1 cellular context compared by ENCODE assay signal in the genomic region with DNA sequence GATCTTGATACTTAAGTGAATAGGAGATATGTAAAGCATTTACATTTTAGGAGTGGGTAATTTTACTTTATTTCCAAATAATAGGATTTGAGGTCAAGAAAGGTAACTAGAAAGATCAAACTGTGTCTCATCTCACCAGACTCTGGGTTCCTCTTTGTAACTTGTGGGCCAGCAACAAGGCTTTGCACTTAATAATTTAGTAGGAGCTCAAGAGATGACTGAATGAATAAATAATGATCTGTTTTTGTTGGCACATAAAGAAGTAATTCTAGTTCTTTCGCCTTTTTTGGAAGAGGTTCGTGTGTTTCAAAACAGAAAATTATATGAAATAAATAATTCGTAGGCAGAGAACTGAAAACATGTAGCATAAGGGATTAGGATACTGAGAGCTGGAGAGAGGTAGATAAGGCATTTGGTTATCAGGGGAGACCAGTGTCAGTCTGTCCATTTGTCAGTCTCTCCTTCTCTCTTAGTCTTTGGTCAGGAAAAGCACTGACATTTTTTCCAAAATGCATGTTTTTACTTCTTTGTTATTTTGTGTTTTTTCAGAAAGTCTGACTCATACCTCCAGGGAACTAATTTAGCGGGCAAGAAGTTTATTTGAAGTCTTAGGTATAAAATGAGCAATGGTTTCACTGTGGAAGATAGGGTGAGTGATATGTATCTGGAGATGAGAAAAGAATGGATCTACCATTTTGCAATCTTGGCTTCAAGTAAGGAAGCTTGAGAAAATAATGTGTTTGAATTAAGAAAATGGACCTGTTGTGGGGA.
TF ChIP-seq lines count a peak whose summit lies in the region.

No MANE protein-coding gene starts in this region.

TF ChIP-seq in K562, 482 proteins besides CTCF, POLR2A, EP300 and RAD21 (continued from another document and continues in another):
- TF ChIP-seq, protein P1, sequence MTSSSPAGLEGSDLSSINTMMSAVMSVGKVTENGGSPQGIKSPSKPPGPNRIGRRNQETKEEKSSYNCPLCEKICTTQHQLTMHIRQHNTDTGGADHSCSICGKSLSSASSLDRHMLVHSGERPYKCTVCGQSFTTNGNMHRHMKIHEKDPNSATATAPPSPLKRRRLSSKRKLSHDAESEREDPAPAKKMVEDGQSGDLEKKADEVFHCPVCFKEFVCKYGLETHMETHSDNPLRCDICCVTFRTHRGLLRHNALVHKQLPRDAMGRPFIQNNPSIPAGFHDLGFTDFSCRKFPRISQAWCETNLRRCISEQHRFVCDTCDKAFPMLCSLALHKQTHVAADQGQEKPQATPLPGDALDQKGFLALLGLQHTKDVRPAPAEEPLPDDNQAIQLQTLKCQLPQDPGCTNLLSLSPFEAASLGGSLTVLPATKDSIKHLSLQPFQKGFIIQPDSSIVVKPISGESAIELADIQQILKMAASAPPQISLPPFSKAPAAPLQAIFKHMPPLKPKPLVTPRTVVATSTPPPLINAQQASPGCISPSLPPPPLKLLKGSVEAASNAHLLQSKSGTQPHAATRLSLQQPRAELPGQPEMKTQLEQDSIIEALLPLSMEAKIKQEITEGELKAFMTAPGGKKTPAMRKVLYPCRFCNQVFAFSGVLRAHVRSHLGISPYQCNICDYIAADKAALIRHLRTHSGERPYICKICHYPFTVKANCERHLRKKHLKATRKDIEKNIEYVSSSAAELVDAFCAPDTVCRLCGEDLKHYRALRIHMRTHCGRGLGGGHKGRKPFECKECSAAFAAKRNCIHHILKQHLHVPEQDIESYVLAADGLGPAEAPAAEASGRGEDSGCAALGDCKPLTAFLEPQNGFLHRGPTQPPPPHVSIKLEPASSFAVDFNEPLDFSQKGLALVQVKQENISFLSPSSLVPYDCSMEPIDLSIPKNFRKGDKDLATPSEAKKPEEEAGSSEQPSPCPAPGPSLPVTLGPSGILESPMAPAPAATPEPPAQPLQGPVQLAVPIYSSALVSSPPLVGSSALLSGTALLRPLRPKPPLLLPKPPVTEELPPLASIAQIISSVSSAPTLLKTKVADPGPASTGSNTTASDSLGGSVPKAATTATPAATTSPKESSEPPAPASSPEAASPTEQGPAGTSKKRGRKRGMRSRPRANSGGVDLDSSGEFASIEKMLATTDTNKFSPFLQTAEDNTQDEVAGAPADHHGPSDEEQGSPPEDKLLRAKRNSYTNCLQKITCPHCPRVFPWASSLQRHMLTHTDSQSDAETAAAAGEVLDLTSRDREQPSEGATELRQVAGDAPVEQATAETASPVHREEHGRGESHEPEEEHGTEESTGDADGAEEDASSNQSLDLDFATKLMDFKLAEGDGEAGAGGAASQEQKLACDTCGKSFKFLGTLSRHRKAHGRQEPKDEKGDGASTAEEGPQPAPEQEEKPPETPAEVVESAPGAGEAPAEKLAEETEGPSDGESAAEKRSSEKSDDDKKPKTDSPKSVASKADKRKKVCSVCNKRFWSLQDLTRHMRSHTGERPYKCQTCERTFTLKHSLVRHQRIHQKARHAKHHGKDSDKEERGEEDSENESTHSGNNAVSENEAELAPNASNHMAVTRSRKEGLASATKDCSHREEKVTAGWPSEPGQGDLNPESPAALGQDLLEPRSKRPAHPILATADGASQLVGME (CRISPR knock-in tag; IDR thresholded peaks at IDR 0.05), result no peak
- peak; percentile 77 for TF ChIP-seq SMAD4 (CRISPR knock-in tag; conservative IDR thresholded peaks at IDR 0.05)
- no peak for TF ChIP-seq DNMT1 (IDR thresholded peaks at IDR 0.05)
- no peak for TF ChIP-seq ZNF444 (CRISPR knock-in tag; IDR thresholded peaks at IDR 0.05)
- TF ChIP-seq MEF2A (IDR thresholded peaks at IDR 0.05; ENCODE audit: control insufficient read depth, low read depth, low read length), result no peak
- TF ChIP-seq ARID2 (IDR thresholded peaks at IDR 0.05), result no peak
- no peak for TF ChIP-seq KLF13 (tag; IDR thresholded peaks at IDR 0.05; ENCODE audit: borderline replicate concordance, low read depth)
- TF ChIP-seq, protein P2, sequence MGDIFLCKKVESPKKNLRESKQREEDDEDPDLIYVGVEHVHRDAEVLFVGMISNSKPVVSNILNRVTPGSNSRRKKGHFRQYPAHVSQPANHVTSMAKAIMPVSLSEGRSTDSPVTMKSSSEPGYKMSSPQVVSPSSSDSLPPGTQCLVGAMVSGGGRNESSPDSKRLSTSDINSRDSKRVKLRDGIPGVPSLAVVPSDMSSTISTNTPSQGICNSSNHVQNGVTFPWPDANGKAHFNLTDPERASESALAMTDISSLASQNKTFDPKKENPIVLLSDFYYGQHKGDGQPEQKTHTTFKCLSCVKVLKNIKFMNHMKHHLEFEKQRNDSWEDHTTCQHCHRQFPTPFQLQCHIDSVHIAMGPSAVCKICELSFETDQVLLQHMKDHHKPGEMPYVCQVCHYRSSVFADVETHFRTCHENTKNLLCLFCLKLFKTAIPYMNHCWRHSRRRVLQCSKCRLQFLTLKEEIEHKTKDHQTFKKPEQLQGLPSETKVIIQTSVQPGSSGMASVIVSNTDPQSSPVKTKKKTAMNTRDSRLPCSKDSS (IDR thresholded peaks at IDR 0.05; ENCODE audit: low read depth, partially characterized antibody), result no peak
- no peak for TF ChIP-seq TSC22D4 (tag; IDR thresholded peaks at IDR 0.05)
- TF ChIP-seq CCNT2 (IDR thresholded peaks at IDR 0.05; ENCODE audit: borderline replicate concordance, extremely low read depth, insufficient read length, low read depth, low read length), result peak; percentile 29
- TF ChIP-seq, protein P3, sequence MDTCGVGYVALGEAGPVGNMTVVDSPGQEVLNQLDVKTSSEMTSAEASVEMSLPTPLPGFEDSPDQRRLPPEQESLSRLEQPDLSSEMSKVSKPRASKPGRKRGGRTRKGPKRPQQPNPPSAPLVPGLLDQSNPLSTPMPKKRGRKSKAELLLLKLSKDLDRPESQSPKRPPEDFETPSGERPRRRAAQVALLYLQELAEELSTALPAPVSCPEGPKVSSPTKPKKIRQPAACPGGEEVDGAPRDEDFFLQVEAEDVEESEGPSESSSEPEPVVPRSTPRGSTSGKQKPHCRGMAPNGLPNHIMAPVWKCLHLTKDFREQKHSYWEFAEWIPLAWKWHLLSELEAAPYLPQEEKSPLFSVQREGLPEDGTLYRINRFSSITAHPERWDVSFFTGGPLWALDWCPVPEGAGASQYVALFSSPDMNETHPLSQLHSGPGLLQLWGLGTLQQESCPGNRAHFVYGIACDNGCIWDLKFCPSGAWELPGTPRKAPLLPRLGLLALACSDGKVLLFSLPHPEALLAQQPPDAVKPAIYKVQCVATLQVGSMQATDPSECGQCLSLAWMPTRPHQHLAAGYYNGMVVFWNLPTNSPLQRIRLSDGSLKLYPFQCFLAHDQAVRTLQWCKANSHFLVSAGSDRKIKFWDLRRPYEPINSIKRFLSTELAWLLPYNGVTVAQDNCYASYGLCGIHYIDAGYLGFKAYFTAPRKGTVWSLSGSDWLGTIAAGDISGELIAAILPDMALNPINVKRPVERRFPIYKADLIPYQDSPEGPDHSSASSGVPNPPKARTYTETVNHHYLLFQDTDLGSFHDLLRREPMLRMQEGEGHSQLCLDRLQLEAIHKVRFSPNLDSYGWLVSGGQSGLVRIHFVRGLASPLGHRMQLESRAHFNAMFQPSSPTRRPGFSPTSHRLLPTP (IDR thresholded peaks at IDR 0.05; ENCODE audit: borderline replicate concordance, extremely low read depth, insufficient read length), result no peak
- TF ChIP-seq NONO (IDR thresholded peaks at IDR 0.05; ENCODE audit: low read depth in 2 of 2, low read length in 1 of 2), result no peak
- TF ChIP-seq ZNF785 (CRISPR knock-in tag; IDR thresholded peaks at IDR 0.05), result no peak
- no peak for TF ChIP-seq ZNF589 (CRISPR knock-in tag; IDR thresholded peaks at IDR 0.05; ENCODE audit: low read depth)
- no peak for TF ChIP-seq MYNN (IDR thresholded peaks at IDR 0.05)
- no peak for TF ChIP-seq MYNN (CRISPR knock-in tag; IDR thresholded peaks at IDR 0.05)
- peak; percentile 89 for TF ChIP-seq NCOR1 (IDR thresholded peaks at IDR 0.05)
- TF ChIP-seq NBN (IDR thresholded peaks at IDR 0.05; ENCODE audit: low read depth), result no peak
- no peak for TF ChIP-seq KAT7 (CRISPR knock-in tag; IDR thresholded peaks at IDR 0.05; ENCODE audit: borderline replicate concordance)
- TF ChIP-seq SMAD3 (CRISPR knock-in tag; conservative IDR thresholded peaks at IDR 0.05), result no peak
- TF ChIP-seq PHF8 (IDR thresholded peaks at IDR 0.05; ENCODE audit: borderline replicate concordance, low read length), result no peak
- no peak for TF ChIP-seq ZNF24 (IDR thresholded peaks at IDR 0.05)
- TF ChIP-seq, protein P4, sequence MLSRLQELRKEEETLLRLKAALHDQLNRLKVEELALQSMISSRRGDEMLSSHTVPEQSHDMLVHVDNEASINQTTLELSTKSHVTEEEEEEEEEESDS (CRISPR knock-in tag; IDR thresholded peaks at IDR 0.05), result no peak
- TF ChIP-seq IFI16 (CRISPR knock-in tag; IDR thresholded peaks at IDR 0.05), result no peak
- no peak for TF ChIP-seq ZKSCAN8 (CRISPR knock-in tag; IDR thresholded peaks at IDR 0.05)
- TF ChIP-seq SIN3A (IDR thresholded peaks at IDR 0.05; ENCODE audit: borderline replicate concordance in 2 of 2, control insufficient read depth in 1 of 2, low read depth in 2 of 2, low read length in 2 of 2), result no peak
- TF ChIP-seq, protein P5, sequence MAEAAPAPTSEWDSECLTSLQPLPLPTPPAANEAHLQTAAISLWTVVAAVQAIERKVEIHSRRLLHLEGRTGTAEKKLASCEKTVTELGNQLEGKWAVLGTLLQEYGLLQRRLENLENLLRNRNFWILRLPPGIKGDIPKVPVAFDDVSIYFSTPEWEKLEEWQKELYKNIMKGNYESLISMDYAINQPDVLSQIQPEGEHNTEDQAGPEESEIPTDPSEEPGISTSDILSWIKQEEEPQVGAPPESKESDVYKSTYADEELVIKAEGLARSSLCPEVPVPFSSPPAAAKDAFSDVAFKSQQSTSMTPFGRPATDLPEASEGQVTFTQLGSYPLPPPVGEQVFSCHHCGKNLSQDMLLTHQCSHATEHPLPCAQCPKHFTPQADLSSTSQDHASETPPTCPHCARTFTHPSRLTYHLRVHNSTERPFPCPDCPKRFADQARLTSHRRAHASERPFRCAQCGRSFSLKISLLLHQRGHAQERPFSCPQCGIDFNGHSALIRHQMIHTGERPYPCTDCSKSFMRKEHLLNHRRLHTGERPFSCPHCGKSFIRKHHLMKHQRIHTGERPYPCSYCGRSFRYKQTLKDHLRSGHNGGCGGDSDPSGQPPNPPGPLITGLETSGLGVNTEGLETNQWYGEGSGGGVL (CRISPR knock-in tag; IDR thresholded peaks at IDR 0.05), result no peak
- no peak for TF ChIP-seq GTF2A2 (tag; IDR thresholded peaks at IDR 0.05)
- peak; percentile 94 for TF ChIP-seq PML (IDR thresholded peaks at IDR 0.05; ENCODE audit: low read length)
- TF ChIP-seq NELFE (IDR thresholded peaks at IDR 0.05; ENCODE audit: insufficient read depth, insufficient read length), result no peak
- TF ChIP-seq ZNF184 (CRISPR knock-in tag; IDR thresholded peaks at IDR 0.05), result no peak
- TF ChIP-seq SMARCA4 (IDR thresholded peaks at IDR 0.05), result peak; percentile 92
- peak; percentile 72; the same call in 1 of the 2 replicates for TF ChIP-seq SMARCC2 (IDR thresholded peaks at IDR 0.05; ENCODE audit: low read depth)
- TF ChIP-seq PTBP1 (IDR thresholded peaks at IDR 0.05; ENCODE audit: low read depth, low read length), result no peak
- no peak for TF ChIP-seq SNRNP70 (optimal IDR thresholded peaks at IDR 0.05; ENCODE audit: low read depth, low read length)
- TF ChIP-seq ZNF134 (CRISPR knock-in tag; conservative IDR thresholded peaks at IDR 0.05), result no peak
- TF ChIP-seq CHCHD3 (CRISPR knock-in tag; IDR thresholded peaks at IDR 0.05), result no peak
- TF ChIP-seq BRF1 (IDR thresholded peaks at IDR 0.05; ENCODE audit: borderline replicate concordance, extremely low read depth, insufficient read length), result no peak
- no peak for TF ChIP-seq NFXL1 (CRISPR knock-in tag; IDR thresholded peaks at IDR 0.05)
- no peak for TF ChIP-seq PRMT5 (CRISPR knock-in tag; IDR thresholded peaks at IDR 0.05)
- peak; percentile 67 for TF ChIP-seq GATA2 (CRISPR knock-in tag; IDR thresholded peaks at IDR 0.05)
- no peak for TF ChIP-seq HOXB6 (CRISPR knock-in tag; IDR thresholded peaks at IDR 0.05; ENCODE audit: borderline replicate concordance)
- TF ChIP-seq DDX20 (tag; IDR thresholded peaks at IDR 0.05; ENCODE audit: low read depth), result no peak
- TF ChIP-seq, protein P6, sequence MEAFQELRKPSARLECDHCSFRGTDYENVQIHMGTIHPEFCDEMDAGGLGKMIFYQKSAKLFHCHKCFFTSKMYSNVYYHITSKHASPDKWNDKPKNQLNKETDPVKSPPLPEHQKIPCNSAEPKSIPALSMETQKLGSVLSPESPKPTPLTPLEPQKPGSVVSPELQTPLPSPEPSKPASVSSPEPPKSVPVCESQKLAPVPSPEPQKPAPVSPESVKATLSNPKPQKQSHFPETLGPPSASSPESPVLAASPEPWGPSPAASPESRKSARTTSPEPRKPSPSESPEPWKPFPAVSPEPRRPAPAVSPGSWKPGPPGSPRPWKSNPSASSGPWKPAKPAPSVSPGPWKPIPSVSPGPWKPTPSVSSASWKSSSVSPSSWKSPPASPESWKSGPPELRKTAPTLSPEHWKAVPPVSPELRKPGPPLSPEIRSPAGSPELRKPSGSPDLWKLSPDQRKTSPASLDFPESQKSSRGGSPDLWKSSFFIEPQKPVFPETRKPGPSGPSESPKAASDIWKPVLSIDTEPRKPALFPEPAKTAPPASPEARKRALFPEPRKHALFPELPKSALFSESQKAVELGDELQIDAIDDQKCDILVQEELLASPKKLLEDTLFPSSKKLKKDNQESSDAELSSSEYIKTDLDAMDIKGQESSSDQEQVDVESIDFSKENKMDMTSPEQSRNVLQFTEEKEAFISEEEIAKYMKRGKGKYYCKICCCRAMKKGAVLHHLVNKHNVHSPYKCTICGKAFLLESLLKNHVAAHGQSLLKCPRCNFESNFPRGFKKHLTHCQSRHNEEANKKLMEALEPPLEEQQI (IDR thresholded peaks at IDR 0.05), result peak; percentile 69; the same call in 1 of the 2 replicates
- no peak for TF ChIP-seq SMC3 (conservative IDR thresholded peaks at IDR 0.05; ENCODE audit: insufficient read depth, low read depth, low read length)
